ENCODE assay signal across 8 cellular contexts in genomic region chr17:68247445-68248198, GRCh38. TPM values are rescaled to one million over a fixed set of nuclear protein-coding genes. Genes with fewer than 3 reads are reported as not detected.
DNase-seq lines count a peak whose midpoint lies in the region; ATAC-seq and TF ChIP-seq lines count a peak whose summit lies in the region.

Gene AMZ2 (plus strand): TSS chr17:68248043. CDS start chr17:68250188, 2,145 bp downstream.

- H3K4me3 Mint-ChIP-seq in activated naive CD4-positive, alpha-beta T cell treated with anti-CD3 and anti-CD28 coated beads, Interleukin-2, amount 50 U/mL, for 24 hours = peak within 1 kb of the TSS; percentile 94

- peak within 1 kb of the TSS; percentile 94 for H3K27ac Mint-ChIP-seq in activated naive CD4-positive, alpha-beta T cell treated with anti-CD3 and anti-CD28 coated beads, Interleukin-2, amount 50 U/mL, for 24 hours

- H3K4me3 ChIP-seq in suprapubic skin = peak within 1 kb of the TSS; percentile 79

- peak; percentile 80 to 91 for TF ChIP-seq POLR2A in suprapubic skin (IDR thresholded peaks at IDR 0.05)

- POLR2A ChIA-PET in GM10248 (lab: Yijun Ruan, JAX) = interaction anchor here (0.6 to 1.5 kb wide), 6 partner anchors 9 to 1001 kb away, joined by 3 to 5 read pairs (median 4); partner anchors contain the start of genes ARSG, SLC16A6 and WIPI1

- ATAC-seq in HG02623 (IDR thresholded peaks at IDR 0.05; ENCODE audit: unreplicated experiment) (peak; percentile 87), SK-N-SH treated with all-trans-retinoic acid at 6 μM for 48 hours (peak; percentile 97)

- no peak for TF ChIP-seq EP300 in suprapubic skin (IDR thresholded peaks at IDR 0.05)

- no peaks in the 10 kb centered on the region for H3K9me3 ChIP-seq in suprapubic skin

- under 1% methylated on average over 59 of the region's 97 CpGs for whole genome bisulfite sequencing in suprapubic skin

- peaks cover 11% of the 10 kb centered on the region for H3K36me3 ChIP-seq in suprapubic skin

- no peaks in the 10 kb centered on the region for H3K27me3 ChIP-seq in suprapubic skin

- no peaks in the 10 kb centered on the region for H3K27me3 Mint-ChIP-seq in activated naive CD4-positive, alpha-beta T cell treated with anti-CD3 and anti-CD28 coated beads, Interleukin-2, amount 50 U/mL, for 24 hours

- H3K27ac ChIP-seq in suprapubic skin = peak within 1 kb of the TSS; percentile 97

- peaks cover 4% of the 10 kb centered on the region for H3K36me3 Mint-ChIP-seq in activated naive CD4-positive, alpha-beta T cell treated with anti-CD3 and anti-CD28 coated beads, Interleukin-2, amount 50 U/mL, for 24 hours

- TF ChIP-seq CTCF in GM10248 (IDR thresholded peaks at IDR 0.05; ENCODE audit: control extremely low read depth, extremely low read depth, low read depth, missing control alignments) = no peak
- no peak for TF ChIP-seq CTCF in suprapubic skin (IDR thresholded peaks at IDR 0.05)

- CTCF ChIA-PET in GM10248 (lab: Yijun Ruan, JAX) = interaction anchor here (1.2 to 4.9 kb wide), 9 partner anchors 11 to 217 kb away, joined by 3 to 18 read pairs (median 6); no protein-coding TSS in a partner anchor

- H3K4me1 ChIP-seq in suprapubic skin = peaks cover 29% of the 10 kb centered on the region

- H3K9me3 Mint-ChIP-seq in activated naive CD4-positive, alpha-beta T cell treated with anti-CD3 and anti-CD28 coated beads, Interleukin-2, amount 50 U/mL, for 24 hours = no peaks in the 10 kb centered on the region

- peaks cover 46% of the 10 kb centered on the region for H3K4me1 Mint-ChIP-seq in activated naive CD4-positive, alpha-beta T cell treated with anti-CD3 and anti-CD28 coated beads, Interleukin-2, amount 50 U/mL, for 24 hours

- peak; percentile 95 for DNase-seq in GM10248 (ENCODE audit: extremely low spot score)
- peak; percentile 92 for DNase-seq in NCI-H1092 treated with DMSO at 0.1 percent for 48 hours (lab: John Stamatoyannopoulos, UW)
- peak; percentile 95 for DNase-seq in globus pallidus (ENCODE audit: low spot score)
- peak; percentile 94 for DNase-seq in occipital lobe (lab: John Stamatoyannopoulos, UW)
- DNase-seq in suprapubic skin (ENCODE audit: low spot score in 2 of 2) = peak; percentile 94 to 95

TF ChIP-seq in SK-N-SH treated with all-trans-retinoic acid at 6 μM for 48 hours, 23 proteins besides CTCF, POLR2A, EP300 and RAD21:
- 0 out of 2 replicates have a peak, but pooled peaks have one; percentile 32 for TF ChIP-seq ESRRG (CRISPR knock-in tag; IDR thresholded peaks at IDR 0.05)
- TF ChIP-seq CSDC2 (CRISPR knock-in tag; IDR thresholded peaks at IDR 0.05) = peak; percentile 89; the same call in 1 of the 2 replicates
- no peak for TF ChIP-seq ZFP30 (CRISPR knock-in tag; IDR thresholded peaks at IDR 0.05)
- no peak for TF ChIP-seq ZC3H10 (CRISPR knock-in tag; IDR thresholded peaks at IDR 0.05)
- TF ChIP-seq ZFP3 (CRISPR knock-in tag; IDR thresholded peaks at IDR 0.05) = peak; percentile 66; the same call in 1 of the 2 replicates
- TF ChIP-seq ZNF8 (CRISPR knock-in tag; IDR thresholded peaks at IDR 0.05) = no peak
- TF ChIP-seq TSHZ2 (CRISPR knock-in tag; IDR thresholded peaks at IDR 0.05) = peak; percentile 65; the same call in 1 of the 2 replicates
- no peak for TF ChIP-seq ZNF565 (CRISPR knock-in tag; conservative IDR thresholded peaks at IDR 0.05; ENCODE audit: low read depth)
- TF ChIP-seq ZNF70 (CRISPR knock-in tag; IDR thresholded peaks at IDR 0.05) = no peak
- no peak for TF ChIP-seq SNAI2 (CRISPR knock-in tag; IDR thresholded peaks at IDR 0.05)
- TF ChIP-seq CREB5 (CRISPR knock-in tag; IDR thresholded peaks at IDR 0.05; ENCODE audit: low read depth) = no peak
- TF ChIP-seq POU6F1 (CRISPR knock-in tag; IDR thresholded peaks at IDR 0.05; ENCODE audit: borderline replicate concordance, low read depth) = no peak
- peak; percentile 61; the same call in 1 of the 2 replicates for TF ChIP-seq PATZ1 (CRISPR knock-in tag; IDR thresholded peaks at IDR 0.05; ENCODE audit: borderline replicate concordance)
- TF ChIP-seq PPARA (CRISPR knock-in tag; IDR thresholded peaks at IDR 0.05; ENCODE audit: borderline replicate concordance) = no peak
- no peak for TF ChIP-seq ISL1 (CRISPR knock-in tag; IDR thresholded peaks at IDR 0.05)
- no peak for TF ChIP-seq GLIS3 (CRISPR knock-in tag; IDR thresholded peaks at IDR 0.05)
- TF ChIP-seq RARB (CRISPR knock-in tag; IDR thresholded peaks at IDR 0.05) = no peak
- no peak for TF ChIP-seq OSR1 (CRISPR knock-in tag; IDR thresholded peaks at IDR 0.05)

RNA-seq across cellular contexts. Expression of gene AMZ2, which starts in this region (rescaled TPM):
- total RNA-seq in occipital lobe (58.2 TPM), suprapubic skin (10 to 100 TPM; 35.8 to 47.1 (median 41.5) TPM)

Comparison
In these comparisons a context has a peak if more than half of its experiments do, and no peak if none do; other contexts are left out.
1. Peak in every context shown above with its lines: DNase-seq, ATAC-seq, H3K4me3 ChIP-seq and H3K27ac ChIP-seq.